7 cellular contexts compared by ENCODE assay signal in genomic region chr4:48368389-48368788, GRCh38.
"Had no signal": no experiment of that assay in that cellular context is flagged by ENCODE, and none has a peak within 500 bp of the region (broad histone marks: within the 10 kb centered on the region; RNA-seq: fewer than 3 reads in every experiment).

No MANE protein-coding gene starts in this region.

- ATAC-seq: GM23338 had no signal

- DNase-seq: H9, HCEC 1CT, KG1 had no signal

- H3K4me3 ChIP-seq: GM23338 had no signal

- FAIRE-seq: H1, H54 had no signal

- H3K27ac ChIP-seq: HL-60 had no signal

- H2AFZ ChIP-seq: GM23338 had no signal
